In genomic region chr5:92678576-92679105, GRCh38 we compare ENCODE assay signal across 10 cellular contexts.
DNase-seq lines count a peak whose midpoint lies in the region; ATAC-seq, FAIRE-seq and TF ChIP-seq lines count a peak whose summit lies in the region.
"Had no signal": no experiment of that assay in that cellular context is flagged by ENCODE, and none has a peak within 500 bp of the region (broad histone marks: within the 10 kb centered on the region; RNA-seq: fewer than 3 reads in every experiment).

No MANE protein-coding gene starts in this region.

- ATAC-seq in GM19455 (IDR thresholded peaks at IDR 0.05; ENCODE audit: unreplicated experiment): no peak
- no peak for ATAC-seq in aorta (ENCODE audit: low FRiP score)
- ATAC-seq: activated naive CD4-positive, alpha-beta T cell treated with anti-CD3 and anti-CD28 coated beads, Interleukin-2, amount 50 U/mL, for 72 hours had no signal

- no peak overlapping the region for H3K9ac ChIP-seq in mesendoderm (ENCODE audit: low read length)

- peak; percentile 64 for TF ChIP-seq CTCF in C4-2B (conservative IDR thresholded peaks at IDR 0.05)
- peak; percentile 62 for TF ChIP-seq CTCF in chondrocyte (IDR thresholded peaks at IDR 0.05)
- no peak for TF ChIP-seq CTCF in esophagus squamous epithelium (IDR thresholded peaks at IDR 0.05)

- H3K36me3 ChIP-seq in mesendoderm (ENCODE audit: control insufficient read depth, insufficient read depth, low read length) (no peaks in the 10 kb centered on the region), esophagus squamous epithelium (no peaks in the 10 kb centered on the region), aorta (ENCODE audit: control insufficient read depth in 1 of 2, insufficient read depth in 2 of 2, low read length in 1 of 2) (no peaks in the 10 kb centered on the region)

- H2BK15ac ChIP-seq in mesendoderm (replicated peaks; ENCODE audit: low read depth): no peak overlapping the region

- no peak overlapping the region for H3K23ac ChIP-seq in mesendoderm (ENCODE audit: low read length)

- intact Hi-C loops in esophagus squamous epithelium (cut with DNase I): no loop called here
- intact Hi-C loops in aorta (cut with DNase I): no loop called here

- no peaks in the 10 kb centered on the region for H3K27me3 ChIP-seq in mesendoderm (ENCODE audit: insufficient read depth, low read length, poor library complexity)
- no peaks in the 10 kb centered on the region for H3K27me3 ChIP-seq in esophagus squamous epithelium
- no peaks in the 10 kb centered on the region for H3K27me3 ChIP-seq in aorta (ENCODE audit: control insufficient read depth in 1 of 2, insufficient read depth in 2 of 2, low read length in 1 of 2)

- no peaks in the 10 kb centered on the region for H3K4me1 Mint-ChIP-seq in chondrocyte (ENCODE audit: low read depth)

- H3K27ac ChIP-seq in C4-2B: no peak overlapping the region
- H3K27ac ChIP-seq in mesendoderm (ENCODE audit: low read depth, low read length): no peak overlapping the region
- H3K27ac ChIP-seq in esophagus squamous epithelium: no peak overlapping the region
- H3K27ac ChIP-seq in aorta (ENCODE audit: low read depth in 1 of 2, low read length in 2 of 2): no peak overlapping the region

- no peaks in the 10 kb centered on the region for H3K9me3 ChIP-seq in esophagus squamous epithelium
- no peaks in the 10 kb centered on the region for H3K9me3 ChIP-seq in aorta (ENCODE audit: control insufficient read depth, low read length)

- H3K27ac Mint-ChIP-seq in chondrocyte (ENCODE audit: unreplicated experiment): no peak overlapping the region
- H3K27ac Mint-ChIP-seq: activated CD4-positive, alpha-beta memory T cell treated with anti-CD3 and anti-CD28 coated beads for 36 hours; activated naive CD4-positive, alpha-beta T cell treated with anti-CD3 and anti-CD28 coated beads, Interleukin-2, amount 50 U/mL, for 72 hours had no signal

- H3K4me3 ChIP-seq in mesendoderm (ENCODE audit: low read length) (no peak overlapping the region), esophagus squamous epithelium (no peak overlapping the region), aorta (ENCODE audit: low read length in 2 of 2) (no peak overlapping the region)

- H3K18ac ChIP-seq in mesendoderm (ENCODE audit: low read length): no peak overlapping the region

- H4K8ac ChIP-seq in mesendoderm (ENCODE audit: low read depth, low read length): no peak overlapping the region

- H3K79me2 ChIP-seq in mesendoderm (ENCODE audit: control insufficient read depth, insufficient read depth, low read length): no peaks in the 10 kb centered on the region

- FAIRE-seq in GM12891 (lab: Jason Lieb, UNC): no peak

- H3K4me1 ChIP-seq in mesendoderm (ENCODE audit: control insufficient read depth, low read depth, low read length) (no peaks in the 10 kb centered on the region), esophagus squamous epithelium (no peaks in the 10 kb centered on the region), aorta (ENCODE audit: control insufficient read depth in 1 of 2, insufficient read depth in 2 of 2, low read length in 2 of 2) (no peaks in the 10 kb centered on the region)

- no peak overlapping the region for H2BK5ac ChIP-seq in mesendoderm (ENCODE audit: low read length)

- H3K79me1 ChIP-seq in mesendoderm (ENCODE audit: low read length): no peaks in the 10 kb centered on the region

- no CpG with 5 or more reads among the region's 3 CpGs for WGBS in mesendoderm (ENCODE audit: extremely low coverage, insufficient coverage, low lambda C conversion rate)
- WGBS in esophagus squamous epithelium, 2 donors: 71 to 73% methylated on average over 3 of the region's 3 CpGs
- 74 to 75% methylated on average over 3 of the region's 3 CpGs for WGBS in aorta, 2 donors

- TF ChIP-seq POLR2A in esophagus squamous epithelium (IDR thresholded peaks at IDR 0.05) (no peak), GM12891 (IDR thresholded peaks at IDR 0.05; ENCODE audit: low read depth, low read length) (no peak)

- H3K4me3 Mint-ChIP-seq in chondrocyte (ENCODE audit: unreplicated experiment): no peak overlapping the region
- H3K4me3 Mint-ChIP-seq: activated CD4-positive, alpha-beta memory T cell treated with anti-CD3 and anti-CD28 coated beads for 36 hours had no signal

- no peaks in the 10 kb centered on the region for H3K36me3 Mint-ChIP-seq in chondrocyte (ENCODE audit: low read depth)
- H3K36me3 Mint-ChIP-seq: activated CD4-positive, alpha-beta memory T cell treated with anti-CD3 and anti-CD28 coated beads for 36 hours; activated naive CD4-positive, alpha-beta T cell treated with anti-CD3 and anti-CD28 coated beads, Interleukin-2, amount 50 U/mL, for 72 hours had no signal

- no peak overlapping the region for H2BK120ac ChIP-seq in mesendoderm (ENCODE audit: low read depth, low read length)

- no peak overlapping the region for H4K5ac ChIP-seq in mesendoderm (ENCODE audit: low read length)

- no peaks in the 10 kb centered on the region for H3K9me3 Mint-ChIP-seq in chondrocyte (ENCODE audit: low read depth)

- H2AK5ac ChIP-seq in mesendoderm (ENCODE audit: low read length): no peak overlapping the region

- H3K56ac ChIP-seq in mesendoderm (ENCODE audit: low read length): no peak overlapping the region

- no peak overlapping the region for H3K4me2 ChIP-seq in mesendoderm (ENCODE audit: low read length)

- H3K4ac ChIP-seq in mesendoderm (ENCODE audit: low read depth, low read length): no peak overlapping the region

- peak; percentile 38 for DNase-seq in M059J (ENCODE audit: low read depth)
- DNase-seq in chondrocyte (ENCODE audit: low spot score): no peak
- DNase-seq in mesendoderm: peak; percentile 14
- no peak for DNase-seq in esophagus squamous epithelium (lab: John Stamatoyannopoulos, UW)
- no peak for DNase-seq in aorta
- no peak for DNase-seq in GM12891 (ENCODE audit: insufficient read length, low spot score)
- DNase-seq: activated CD4-positive, alpha-beta memory T cell treated with anti-CD3 and anti-CD28 coated beads for 36 hours had no signal

- no peaks in the 10 kb centered on the region for H3K27me3 Mint-ChIP-seq in chondrocyte (ENCODE audit: low read depth)
- H3K27me3 Mint-ChIP-seq: activated CD4-positive, alpha-beta memory T cell treated with anti-CD3 and anti-CD28 coated beads for 36 hours had no signal

TF ChIP-seq in GM12891, 5 proteins besides CTCF, POLR2A, EP300 and RAD21:
- TF ChIP-seq POU2F2 (IDR thresholded peaks at IDR 0.05; ENCODE audit: low read depth, low read length): no peak
- no peak for TF ChIP-seq POLR2AphosphoS5 (IDR thresholded peaks at IDR 0.05; ENCODE audit: low read depth, low read length)
- no peak for TF ChIP-seq TAF1 (IDR thresholded peaks at IDR 0.05; ENCODE audit: low read depth, low read length)
- TF ChIP-seq PAX5 (IDR thresholded peaks at IDR 0.05; ENCODE audit: insufficient read depth, low read length, severe bottlenecking): no peak
- TF ChIP-seq SPI1 (IDR thresholded peaks at IDR 0.05; ENCODE audit: low read depth, low read length): no peak

Comparison
In these comparisons a context has a peak if more than half of its experiments do, and no peak if none do; other contexts are left out.
1. CTCF ChIP-seq: peak in C4-2B (single experiment) and chondrocyte (single experiment); none in esophagus squamous epithelium (0 of 6).
2. DNase-seq: peak in M059J (single experiment) and mesendoderm (single experiment); none in chondrocyte (single experiment), esophagus squamous epithelium (single experiment), aorta (0 of 2) and GM12891 (single experiment).